9 cellular contexts compared by ENCODE assay signal in genomic region chr10:61592581-61592980, GRCh38.
DNase-seq lines count a peak whose midpoint lies in the region; ATAC-seq, FAIRE-seq and TF ChIP-seq lines count a peak whose summit lies in the region.
"Had no signal": no experiment of that assay in that cellular context is flagged by ENCODE, and none has a peak within 500 bp of the region (broad histone marks: within the 10 kb centered on the region; RNA-seq: fewer than 3 reads in every experiment).

No MANE protein-coding gene starts in this region.

- WGBS in H1 (ENCODE audit: extremely low coverage in 1 of 2, insufficient coverage in 1 of 2, insufficient read length in 1 of 2, insufficient replicate concordance in 2 of 2, low coverage in 1 of 2, low lambda C conversion rate in 2 of 2, missing lambda C conversion rate in 1 of 2), 2 experiments: 74% methylated on average over 2 of the region's 2 CpGs; no CpG with 5 or more reads in 1 of the 2 experiments

- H3K14ac ChIP-seq in H1 (ENCODE audit: insufficient read length): no peak overlapping the region

- H2BK12ac ChIP-seq in H1 (ENCODE audit: low read depth, low read length): no peak overlapping the region

- TF ChIP-seq CTCF in H1 (IDR thresholded peaks at IDR 0.05; ENCODE audit: control extremely low read depth in 1 of 3, insufficient read depth in 1 of 3, low read depth in 1 of 3, low read length in 3 of 3): peak; percentile 64 to 81 (median 70)

- no peak overlapping the region for H2BK20ac ChIP-seq in H1 (ENCODE audit: low read length)

- H3K9me3 ChIP-seq in H1 (ENCODE audit: insufficient read depth in 2 of 2, low read depth in 1 of 2, low read length in 1 of 2): no peaks in the 10 kb centered on the region

- H3K79me2 ChIP-seq in H1 (ENCODE audit: control insufficient read depth in 1 of 2, insufficient read depth in 2 of 2, low read length in 2 of 2): no peaks in the 10 kb centered on the region

- no peak for TF ChIP-seq POLR2A in H1 (IDR thresholded peaks at IDR 0.05; ENCODE audit: control extremely low read depth in 1 of 2, low read depth in 2 of 2, low read length in 2 of 2)

- no peak overlapping the region for H2BK15ac ChIP-seq in H1 (ENCODE audit: low read length)

- H3K4me3 Mint-ChIP-seq in stimulated activated naive CD8-positive, alpha-beta T cell treated with anti-CD3 and anti-CD28 coated beads, Interleukin-15, amount 100 ng/mL, for 72 hours: no peak overlapping the region
- H3K4me3 Mint-ChIP-seq: nephron had no signal

- ATAC-seq in stimulated activated naive CD8-positive, alpha-beta T cell treated with anti-CD3 and anti-CD28 coated beads, Interleukin-15, Interleukin-2, amounts not matched to agents 100 U/mL and 50 U/mL, for 24 hours: peak; percentile 36
- no peak for ATAC-seq in stimulated activated naive CD8-positive, alpha-beta T cell treated with anti-CD3 and anti-CD28 coated beads, Interleukin-15, amount 100 ng/mL, for 72 hours
- ATAC-seq in GM18511 (IDR thresholded peaks at IDR 0.05; ENCODE audit: unreplicated experiment): no peak

- POLR2A ChIA-PET in H1 (lab: Charles Lee; ENCODE audit: partially characterized antibody): no interaction called here

- H3K36me3 ChIP-seq in H1 (ENCODE audit: control insufficient read depth in 2 of 4, insufficient read depth in 4 of 4, low read length in 3 of 4): no peaks in the 10 kb centered on the region

- H3K23ac ChIP-seq in H1 (ENCODE audit: insufficient read length): no peak overlapping the region

- no peak overlapping the region for H3K4me2 ChIP-seq in H1 (ENCODE audit: insufficient read depth in 1 of 2, low read depth in 2 of 2, low read length in 2 of 2)

- H2AK5ac ChIP-seq in H1 (ENCODE audit: low read depth, low read length): no peak overlapping the region

- H3K27ac ChIP-seq in H1 (ENCODE audit: low read depth, low read length): no peak overlapping the region

- H4K8ac ChIP-seq in H1 (ENCODE audit: extremely low read depth, insufficient read depth, low read length): no peak overlapping the region

- H3K56ac ChIP-seq in H1 (replicated peaks; ENCODE audit: insufficient read length, low read depth, low read length): no peak overlapping the region

- no peak overlapping the region for H3K27ac Mint-ChIP-seq in stimulated activated naive CD8-positive, alpha-beta T cell treated with anti-CD3 and anti-CD28 coated beads, Interleukin-15, amount 100 ng/mL, for 72 hours
- H3K27ac Mint-ChIP-seq: nephron had no signal

- CTCF ChIA-PET in H1 (lab: Charles Lee; ENCODE audit: partially characterized antibody): interaction anchor here (0.5 to 4.1 kb wide), 14 partner anchors 10 to 768 kb away, joined by 3 to 18 read pairs (median 3); no protein-coding TSS in a partner anchor

- H3K18ac ChIP-seq in H1 (ENCODE audit: extremely low read depth, low read length): no peak overlapping the region

- H3K4me3 ChIP-seq in H1 (ENCODE audit: extremely low read depth in 1 of 4, insufficient read depth in 2 of 4, low read depth in 3 of 4, low read length in 4 of 4): no peak overlapping the region

- no peaks in the 10 kb centered on the region for H3K27me3 ChIP-seq in H1 (replicated peaks in 1 of 4; ENCODE audit: control insufficient read depth in 3 of 4, extremely low read depth in 1 of 4, insufficient read depth in 3 of 4, low read length in 3 of 4)

- H3K27me3 Mint-ChIP-seq in stimulated activated naive CD8-positive, alpha-beta T cell treated with anti-CD3 and anti-CD28 coated beads, Interleukin-15, amount 100 ng/mL, for 72 hours: peaks cover 15% of the 10 kb centered on the region

- DNase-seq in stimulated activated naive CD8-positive, alpha-beta T cell treated with anti-CD3 and anti-CD28 coated beads, Interleukin-15, Interleukin-2, amounts not matched to agents 100 U/mL and 50 U/mL, for 24 hours: no peak
- no peak for DNase-seq in stimulated activated naive CD8-positive, alpha-beta T cell treated with anti-CD3 and anti-CD28 coated beads, Interleukin-15, amount 100 ng/mL, for 72 hours
- DNase-seq in HPDE6-E6E7 (ENCODE audit: extremely low spot score) (peak; percentile 8), H1 (ENCODE audit: low read depth in 1 of 2, low spot score in 2 of 2) (peak in 1 of 2 experiments; percentile 48), COLO829 (ENCODE audit: low spot score) (no peak), NCI-H2081 treated with DMSO at 0.1 percent for 48 hours (lab: John Stamatoyannopoulos, UW) (no peak)
- no peak for DNase-seq in activated CD8-positive, alpha-beta memory T cell treated with anti-CD3 and anti-CD28 coated beads, Interleukin-2, amount 50 U/mL, for 4 hours

- no peak overlapping the region for H4K91ac ChIP-seq in H1 (replicated peaks; ENCODE audit: insufficient read length, low read length)

- no peak overlapping the region for H4K5ac ChIP-seq in H1 (ENCODE audit: insufficient read length, low read depth, low read length)

- no peak overlapping the region for H3K4ac ChIP-seq in H1 (replicated peaks; ENCODE audit: insufficient read length, low read depth, low read length)

- H4K20me1 ChIP-seq in H1 (replicated peaks in 1 of 2; ENCODE audit: control insufficient read depth in 1 of 2, insufficient read depth in 2 of 2, low read length in 2 of 2): no peaks in the 10 kb centered on the region

- H3K79me1 ChIP-seq in H1 (ENCODE audit: low read depth, low read length): no peaks in the 10 kb centered on the region

- H2BK120ac ChIP-seq in H1 (replicated peaks; ENCODE audit: low read depth, low read length): no peak overlapping the region

- H3K23me2 ChIP-seq in H1 (ENCODE audit: low read depth, low read length): no peaks in the 10 kb centered on the region

- no peak for TF ChIP-seq EP300 in H1 (IDR thresholded peaks at IDR 0.05; ENCODE audit: borderline replicate concordance in 1 of 2, low read depth in 2 of 2, low read length in 2 of 2)

- TF ChIP-seq RAD21 in H1 (IDR thresholded peaks at IDR 0.05 in 1 of 2, conservative IDR thresholded peaks at IDR 0.05 in 1 of 2; ENCODE audit: low read depth in 2 of 2, low read length in 2 of 2): peak; percentile 66 to 71

- H3K4me1 Mint-ChIP-seq in stimulated activated naive CD8-positive, alpha-beta T cell treated with anti-CD3 and anti-CD28 coated beads, Interleukin-15, amount 100 ng/mL, for 72 hours: no peaks in the 10 kb centered on the region
- H3K4me1 Mint-ChIP-seq: nephron had no signal

- no peak overlapping the region for H3K9ac ChIP-seq in H1 (replicated peaks in 1 of 4; ENCODE audit: extremely low read depth in 1 of 4, low read depth in 3 of 4, low read length in 3 of 4)

- no peak overlapping the region for H2BK5ac ChIP-seq in H1 (ENCODE audit: low read depth, low read length)

- peak; percentile 75 for FAIRE-seq in H1 (lab: Jason Lieb, UNC)

- H2AFZ ChIP-seq in H1 (ENCODE audit: low read length): no peak overlapping the region; the same call in 1 of the 2 replicates

- no peaks in the 10 kb centered on the region for H3K9me3 Mint-ChIP-seq in stimulated activated naive CD8-positive, alpha-beta T cell treated with anti-CD3 and anti-CD28 coated beads, Interleukin-15, amount 100 ng/mL, for 72 hours
- H3K9me3 Mint-ChIP-seq: nephron had no signal

- H3K4me1 ChIP-seq in H1 (replicated peaks in 1 of 4; ENCODE audit: control insufficient read depth in 3 of 4, insufficient read depth in 4 of 4, low read length in 3 of 4): peaks cover 4 to 16% (median 9%) of the 10 kb centered on the region in 4 experiments; a peak in 5 of 7 replicates

TF ChIP-seq in H1, 55 proteins besides CTCF, POLR2A, EP300 and RAD21:
- TF ChIP-seq KDM4A (IDR thresholded peaks at IDR 0.05; ENCODE audit: low read depth, low read length, severe bottlenecking) (no peak), MAX (IDR thresholded peaks at IDR 0.05) (0 out of 2 replicates have a peak, but pooled peaks have one; percentile 24), YY1 (IDR thresholded peaks at IDR 0.05; ENCODE audit: low read depth, low read length) (peak; percentile 46; the same call in 1 of the 2 replicates)
